ENCODE assay signal across 22 cellular contexts in genomic region chr17:81081619-81082176, GRCh38. TPM values are rescaled to one million over a fixed set of nuclear protein-coding genes. Genes with fewer than 3 reads are reported as not detected.
DNase-seq lines count a peak whose midpoint lies in the region; ATAC-seq and TF ChIP-seq lines count a peak whose summit lies in the region.
"Had no signal": no experiment of that assay in that cellular context is flagged by ENCODE, and none has a peak within 500 bp of the region (broad histone marks: within the 10 kb centered on the region; RNA-seq: fewer than 3 reads in every experiment).

No MANE protein-coding gene starts in this region.

- DNase-seq in heart left ventricle: no peak
- DNase-seq in Right ventricle myocardium inferior (ENCODE audit: missing footprints): no peak
- DNase-seq in caudate nucleus (lab: John Stamatoyannopoulos, UW): no peak
- DNase-seq in activated CD4-positive, alpha-beta memory T cell treated with anti-CD3 and anti-CD28 coated beads for 36 hours: no peak
- DNase-seq in AML-193 (lab: John Stamatoyannopoulos, UW): no peak
- DNase-seq: activated CD8-positive, alpha-beta memory T cell treated with anti-CD3 and anti-CD28 coated beads, Interleukin-2, amount 50 U/mL, for 48 hours; activated naive CD8-positive, alpha-beta T cell treated with anti-CD3 and anti-CD28 coated beads, Interleukin-2, amount 10 ng/mL, durations not matched to agents 7 days and 5 days; BE2C; Calu3; colonic mucosa; IMR-90; NCI-H1417; NCI-H510A; psoas muscle; stimulated activated CD4-positive, alpha-beta T cell treated with anti-CD3 and anti-CD28 coated beads, Interleukin-4, amount 100 ng/mL, for 1 hour; stimulated activated naive CD4-positive, alpha-beta T cell treated with Interleukin-2 at 50 U/mL for 16 hours; trophoblast cell had no signal

- CTCF ChIA-PET in activated CD4-positive, alpha-beta memory T cell treated with anti-CD3 and anti-CD28 coated beads for 36 hours (lab: Charles Lee): no interaction called here

- TF ChIP-seq RAD21 in liver (IDR thresholded peaks at IDR 0.05): no peak

- H3K4me3 Mint-ChIP-seq in activated CD4-positive, alpha-beta memory T cell treated with anti-CD3 and anti-CD28 coated beads for 36 hours: no peak overlapping the region
- H3K4me3 Mint-ChIP-seq: activated naive CD8-positive, alpha-beta T cell treated with anti-CD3 and anti-CD28 coated beads, Interleukin-2, amount 10 ng/mL, durations not matched to agents 7 days and 5 days; GM23338; T-helper 1 cell treated with Interleukin-12 subunit alpha and Interleukin-12 subunit beta and Interleukin-4 antibody, amounts not matched to agents 30 μg/mL and 1 μg/mL, for 36 hours had no signal

- intact Hi-C loops in heart left ventricle (cut with DNase I): loop anchor here in 2 of 10 donors (5.0 kb wide), 2 partner anchors 44 to 49 kb away; partner anchors contain the start of gene BAIAP2 (in 1 of the 2)
- intact Hi-C loops in Right ventricle myocardium inferior (cut with DNase I): loop anchor here (2.0 kb wide), 1 partner anchor 47 kb away; the partner anchor contains the start of gene BAIAP2
- intact Hi-C loops in activated CD4-positive, alpha-beta memory T cell treated with anti-CD3 and anti-CD28 coated beads for 36 hours (cut with micrococcal nuclease): no loop called here

- H3K9ac ChIP-seq in liver (ENCODE audit: low read depth in 1 of 2, low read length in 2 of 2): peak overlapping the region; percentile 34 to 54

- H3K27ac Mint-ChIP-seq in activated CD4-positive, alpha-beta memory T cell treated with anti-CD3 and anti-CD28 coated beads for 36 hours: no peak overlapping the region
- H3K27ac Mint-ChIP-seq: activated naive CD8-positive, alpha-beta T cell treated with anti-CD3 and anti-CD28 coated beads, Interleukin-2, amount 10 ng/mL, durations not matched to agents 7 days and 5 days; GM23338; T-helper 1 cell treated with Interleukin-12 subunit alpha and Interleukin-12 subunit beta and Interleukin-4 antibody, amounts not matched to agents 30 μg/mL and 1 μg/mL, for 36 hours had no signal

- no peak for TF ChIP-seq POLR2A in heart left ventricle (IDR thresholded peaks at IDR 0.05)

- no peaks in the 10 kb centered on the region for H3K9me3 ChIP-seq in heart left ventricle
- H3K9me3 ChIP-seq in liver (ENCODE audit: control insufficient read depth in 4 of 4, low read length in 3 of 4): no peaks in the 10 kb centered on the region
- H3K9me3 ChIP-seq: BE2C, colonic mucosa, psoas muscle had no signal

- peaks cover 0 to 22% (median 4%) of the 10 kb centered on the region in 9 donors for H3K36me3 ChIP-seq in heart left ventricle
- H3K36me3 ChIP-seq in liver (ENCODE audit: control insufficient read depth in 4 of 4, insufficient read depth in 3 of 4, low read depth in 1 of 4, low read length in 3 of 4): peaks cover 3 to 7% (median 5%) of the 10 kb centered on the region in 4 donors
- H3K36me3 ChIP-seq: colonic mucosa had no signal

- H3K9me3 Mint-ChIP-seq in activated CD4-positive, alpha-beta memory T cell treated with anti-CD3 and anti-CD28 coated beads for 36 hours: no peaks in the 10 kb centered on the region
- H3K9me3 Mint-ChIP-seq: activated naive CD8-positive, alpha-beta T cell treated with anti-CD3 and anti-CD28 coated beads, Interleukin-2, amount 10 ng/mL, durations not matched to agents 7 days and 5 days; GM23338; T-helper 1 cell treated with Interleukin-12 subunit alpha and Interleukin-12 subunit beta and Interleukin-4 antibody, amounts not matched to agents 30 μg/mL and 1 μg/mL, for 36 hours had no signal

- no peaks in the 10 kb centered on the region for H3K4me1 Mint-ChIP-seq in activated CD4-positive, alpha-beta memory T cell treated with anti-CD3 and anti-CD28 coated beads for 36 hours (ENCODE audit: low read depth)
- H3K4me1 Mint-ChIP-seq: activated naive CD8-positive, alpha-beta T cell treated with anti-CD3 and anti-CD28 coated beads, Interleukin-2, amount 10 ng/mL, durations not matched to agents 7 days and 5 days had no signal

- 95 to 97% (median 95%) methylated on average over 18 to 20 of the region's 20 CpGs for WGBS in heart left ventricle, 4 donors
- WGBS in liver: 83% methylated on average over 20 of the region's 20 CpGs

- no peak for TF ChIP-seq CTCF in heart left ventricle (IDR thresholded peaks at IDR 0.05)
- TF ChIP-seq CTCF in liver (IDR thresholded peaks at IDR 0.05; ENCODE audit: low read depth, low read length, missing input control): no peak

- POLR2A ChIA-PET in activated CD4-positive, alpha-beta memory T cell treated with anti-CD3 and anti-CD28 coated beads for 36 hours (lab: Charles Lee): no interaction called here

- no peaks in the 10 kb centered on the region for H3K36me3 Mint-ChIP-seq in activated CD4-positive, alpha-beta memory T cell treated with anti-CD3 and anti-CD28 coated beads for 36 hours
- H3K36me3 Mint-ChIP-seq: activated naive CD8-positive, alpha-beta T cell treated with anti-CD3 and anti-CD28 coated beads, Interleukin-2, amount 10 ng/mL, durations not matched to agents 7 days and 5 days had no signal

- no peaks in the 10 kb centered on the region for H3K27me3 Mint-ChIP-seq in activated CD4-positive, alpha-beta memory T cell treated with anti-CD3 and anti-CD28 coated beads for 36 hours
- H3K27me3 Mint-ChIP-seq: activated naive CD8-positive, alpha-beta T cell treated with anti-CD3 and anti-CD28 coated beads, Interleukin-2, amount 10 ng/mL, durations not matched to agents 7 days and 5 days had no signal

- H3K4me1 ChIP-seq in heart left ventricle: peaks cover 0 to 48% (median 28%) of the 10 kb centered on the region in 12 donors
- H3K4me1 ChIP-seq in liver (ENCODE audit: control insufficient read depth in 4 of 4, insufficient read depth in 4 of 4, low read length in 3 of 4): peaks cover 22 to 60% (median 38%) of the 10 kb centered on the region in 4 donors
- H3K4me1 ChIP-seq: colonic mucosa had no signal

- peak overlapping the region in 7 of 12 donors; percentile 15 to 81 (median 73) for H3K27ac ChIP-seq in heart left ventricle
- peak overlapping the region; percentile 72 for H3K27ac ChIP-seq in caudate nucleus (ENCODE audit: low read depth, low read length)
- H3K27ac ChIP-seq in liver (ENCODE audit: low read depth in 1 of 2, low read length in 2 of 2): peak overlapping the region; percentile 92 to 98
- H3K27ac ChIP-seq in temporal lobe (ENCODE audit: low read depth, low read length): peak overlapping the region; percentile 56
- H3K27ac ChIP-seq: colonic mucosa had no signal

- ATAC-seq in heart left ventricle: no peak
- ATAC-seq in Right ventricle myocardium inferior: no peak
- no peak for ATAC-seq in HG02840 (IDR thresholded peaks at IDR 0.05; ENCODE audit: low FRiP score, unreplicated experiment)
- ATAC-seq: GM23338 had no signal

- H3K4me3 ChIP-seq in heart left ventricle (no peak overlapping the region), liver (ENCODE audit: low read depth in 1 of 3, low read length in 3 of 3) (no peak overlapping the region)
- H3K4me3 ChIP-seq: colonic mucosa, GM23338, psoas muscle had no signal

- no peaks in the 10 kb centered on the region for H3K27me3 ChIP-seq in heart left ventricle
- H3K27me3 ChIP-seq in liver (ENCODE audit: control insufficient read depth in 4 of 4, insufficient read depth in 4 of 4, low read length in 3 of 4): no peaks in the 10 kb centered on the region
- H3K27me3 ChIP-seq: BE2C, colonic mucosa had no signal

TF ChIP-seq in liver, 16 proteins besides CTCF, POLR2A, EP300 and RAD21:
- TF ChIP-seq HNF4G (IDR thresholded peaks at IDR 0.05) (no peak), RXRA (IDR thresholded peaks at IDR 0.05) (no peak), SP1 (IDR thresholded peaks at IDR 0.05) (no peak)

RNA-seq across cellular contexts. Expression of gene BAIAP2, which starts 46.7 kb away (rescaled TPM):
- total RNA-seq in heart left ventricle (10 to 100 TPM in 8 of 9 donors, 1 to 10 TPM in 1; 8.9 to 30.2 (median 18.8) TPM), Right ventricle myocardium inferior (32.1 TPM), liver (10 to 100 TPM in 1 of 2 donors, 1 to 10 TPM in 1; 8.1 to 42.5 TPM), temporal lobe (20.2 TPM)
- polyA plus RNA-seq in heart left ventricle (10 to 100 TPM; 15.3 to 18.5 TPM), liver (10 to 100 TPM; 47.3 to 61.3 TPM)
- 1 to 10 TPM; 3.3 to 3.6 TPM for total RNA-seq in activated CD4-positive, alpha-beta memory T cell treated with anti-CD3 and anti-CD28 coated beads for 36 hours
